ENCODE assay signal across 8 cellular contexts in genomic region chr4:52721968-52722814, GRCh38. TPM values are rescaled to one million over a fixed set of nuclear protein-coding genes. Genes with fewer than 3 reads are reported as not detected.
DNase-seq lines count a peak whose midpoint lies in the region; ATAC-seq and TF ChIP-seq lines count a peak whose summit lies in the region.

No MANE protein-coding gene starts in this region.

- H3K4me3 Mint-ChIP-seq in GM23338 (peak overlapping the region; percentile 60), neural progenitor cell (peak overlapping the region; percentile 84)

- H3K27me3 ChIP-seq in GM23338 (ENCODE audit: insufficient read depth): no peaks in the 10 kb centered on the region
- no peaks in the 10 kb centered on the region for H3K27me3 ChIP-seq in neural progenitor cell
- H3K27me3 ChIP-seq in stomach smooth muscle (ENCODE audit: control insufficient read depth in 1 of 2, insufficient read depth in 2 of 2, low read length in 2 of 2): no peaks in the 10 kb centered on the region

- H3K4me3 ChIP-seq in GM23338 (peak overlapping the region; percentile 54), neural progenitor cell (peak overlapping the region; percentile 52), stomach smooth muscle (ENCODE audit: low read length in 2 of 2) (peak overlapping the region; percentile 64 to 94)

- H2AFZ ChIP-seq in GM23338: no peak overlapping the region
- H2AFZ ChIP-seq in neural progenitor cell (replicated peaks): peak overlapping the region; percentile 69

- H3K9me3 Mint-ChIP-seq in GM23338 (peaks cover 3% of the 10 kb centered on the region; the same call in 1 of the 3 replicates), neural progenitor cell (no peaks in the 10 kb centered on the region)

- H3F3A ChIP-seq in GM23338 (replicated peaks; ENCODE audit: low read depth) (peaks cover 27% of the 10 kb centered on the region), neural progenitor cell (ENCODE audit: low read depth) (peaks cover 51% of the 10 kb centered on the region)

- peak overlapping the region; percentile 11 for H3K9ac ChIP-seq in neural progenitor cell
- H3K9ac ChIP-seq in stomach smooth muscle (ENCODE audit: low read length in 2 of 2): peak overlapping the region; percentile 77 to 99

- TF ChIP-seq CTCF in GM23338 (conservative IDR thresholded peaks at IDR 0.05; ENCODE audit: low read depth in 2 of 2) (no peak), neural progenitor cell (IDR thresholded peaks at IDR 0.05) (no peak)

- H3K4me1 ChIP-seq in GM23338 (ENCODE audit: insufficient read depth): peaks cover 17% of the 10 kb centered on the region
- peaks cover 9% of the 10 kb centered on the region for H3K4me1 ChIP-seq in neural progenitor cell
- H3K4me1 ChIP-seq in stomach smooth muscle (ENCODE audit: control insufficient read depth, insufficient read depth, low read length): peaks cover 7% of the 10 kb centered on the region

- H4K20me1 ChIP-seq in GM23338 (replicated peaks; ENCODE audit: insufficient read depth): peaks cover 5% of the 10 kb centered on the region; the same call in 1 of the 2 replicates
- no peaks in the 10 kb centered on the region for H4K20me1 ChIP-seq in neural progenitor cell (ENCODE audit: low read depth)

- H3K9me3 ChIP-seq in neural progenitor cell (ENCODE audit: low read depth) (no peaks in the 10 kb centered on the region), stomach smooth muscle (ENCODE audit: control insufficient read depth in 2 of 2, low read length in 2 of 2) (no peaks in the 10 kb centered on the region)

- ATAC-seq in GM23338: peak; percentile 95

- DNase-seq in EH (ENCODE audit: low read depth) (peak; percentile 98), GM23338 (ENCODE audit: low spot score) (peak; percentile 99), LoVo (ENCODE audit: low spot score) (peak; percentile 93), SHP77 (lab: John Stamatoyannopoulos, UW) (peak; percentile 99), foreskin melanocyte (peak; percentile 94), neural progenitor cell (ENCODE audit: low spot score) (peak; percentile 97)
- peak; percentile 62 to 86 (median 77) for DNase-seq in activated naive CD4-positive, alpha-beta T cell (lab: John Stamatoyannopoulos, UW)

- no peaks in the 10 kb centered on the region for H3K9me2 ChIP-seq in GM23338 (ENCODE audit: insufficient read depth)

- no peaks in the 10 kb centered on the region for H3K79me2 ChIP-seq in GM23338 (replicated peaks; ENCODE audit: insufficient read depth)
- no peaks in the 10 kb centered on the region for H3K79me2 ChIP-seq in neural progenitor cell (ENCODE audit: low read depth)

- peak overlapping the region; percentile 81 for H3K4me2 ChIP-seq in GM23338
- peak overlapping the region; percentile 79 for H3K4me2 ChIP-seq in neural progenitor cell

- H3K27me3 Mint-ChIP-seq in GM23338 (ENCODE audit: insufficient read depth, low read depth, poor library complexity) (peaks cover 5% of the 10 kb centered on the region), neural progenitor cell (ENCODE audit: insufficient read depth, low read depth) (peaks cover 2% of the 10 kb centered on the region)

- H3K36me3 ChIP-seq in GM23338 (ENCODE audit: insufficient read depth) (peaks cover 18% of the 10 kb centered on the region; the same call in 1 of the 2 replicates), neural progenitor cell (no peaks in the 10 kb centered on the region), stomach smooth muscle (ENCODE audit: control insufficient read depth in 2 of 2, insufficient read depth in 2 of 2, low read length in 2 of 2) (peaks cover 0 to 2% of the 10 kb centered on the region in 2 donors)

- H3K27ac Mint-ChIP-seq in GM23338: peak overlapping the region; percentile 85
- H3K27ac Mint-ChIP-seq in neural progenitor cell: peak overlapping the region; percentile 69

- H3K4me1 Mint-ChIP-seq in GM23338: peaks cover 4% of the 10 kb centered on the region
- peaks cover 5% of the 10 kb centered on the region for H3K4me1 Mint-ChIP-seq in neural progenitor cell

- H3K36me3 Mint-ChIP-seq in GM23338 (ENCODE audit: low read depth) (peaks cover 45% of the 10 kb centered on the region; the same call in 2 of the 3 replicates), neural progenitor cell (peaks cover 16% of the 10 kb centered on the region)

- peak overlapping the region; percentile 89 for H3K27ac ChIP-seq in GM23338 (ENCODE audit: low read depth)
- peak overlapping the region; percentile 35 for H3K27ac ChIP-seq in neural progenitor cell
- H3K27ac ChIP-seq in stomach smooth muscle (ENCODE audit: low read length): peak overlapping the region; percentile 88

TF ChIP-seq in GM23338, 12 proteins besides CTCF, POLR2A, EP300 and RAD21 (continues in another document):
- TF ChIP-seq ZNF462 (CRISPR knock-in tag; IDR thresholded peaks at IDR 0.05): no peak

RNA-seq across cellular contexts. Expression of gene ERVMER34-1, which starts 29.0 kb away (rescaled TPM):
- 30.9 and 34.1 TPM in 2 replicates for total RNA-seq in GM23338 (2014; rRNA removed; shearing (Covaris generic))
- 14.5 and 15.9 TPM in 2 replicates for polyA plus RNA-seq in GM23338 (2016; fragmentation: Nextera tagmentation; extraction: Ambion mirVana)
- total RNA-seq in neural progenitor cell (ENCODE audit: low replicate concordance): 2.0 and 2.1 TPM in 2 replicates

Comparison
In these comparisons a context has a peak if more than half of its experiments do, and no peak if none do; other contexts are left out.
1. Peak in every context shown above with its lines: DNase-seq, ATAC-seq, H3K4me3 ChIP-seq and H3K27ac ChIP-seq.
2. H3K27ac ChIP-seq: peak in every context shown above with its lines; median percentile 89 in GM23338; 88 in stomach smooth muscle; 35 in neural progenitor cell.
3. RNA of gene ERVMER34-1, which starts 29.0 kb away (total RNA-seq): 30.9 to 34.1 TPM in GM23338; 2.0 to 2.1 TPM in neural progenitor cell; every median in the first group is over 10 times any median in the second.